18 cellular contexts compared by ENCODE assay signal in the genomic region with DNA sequence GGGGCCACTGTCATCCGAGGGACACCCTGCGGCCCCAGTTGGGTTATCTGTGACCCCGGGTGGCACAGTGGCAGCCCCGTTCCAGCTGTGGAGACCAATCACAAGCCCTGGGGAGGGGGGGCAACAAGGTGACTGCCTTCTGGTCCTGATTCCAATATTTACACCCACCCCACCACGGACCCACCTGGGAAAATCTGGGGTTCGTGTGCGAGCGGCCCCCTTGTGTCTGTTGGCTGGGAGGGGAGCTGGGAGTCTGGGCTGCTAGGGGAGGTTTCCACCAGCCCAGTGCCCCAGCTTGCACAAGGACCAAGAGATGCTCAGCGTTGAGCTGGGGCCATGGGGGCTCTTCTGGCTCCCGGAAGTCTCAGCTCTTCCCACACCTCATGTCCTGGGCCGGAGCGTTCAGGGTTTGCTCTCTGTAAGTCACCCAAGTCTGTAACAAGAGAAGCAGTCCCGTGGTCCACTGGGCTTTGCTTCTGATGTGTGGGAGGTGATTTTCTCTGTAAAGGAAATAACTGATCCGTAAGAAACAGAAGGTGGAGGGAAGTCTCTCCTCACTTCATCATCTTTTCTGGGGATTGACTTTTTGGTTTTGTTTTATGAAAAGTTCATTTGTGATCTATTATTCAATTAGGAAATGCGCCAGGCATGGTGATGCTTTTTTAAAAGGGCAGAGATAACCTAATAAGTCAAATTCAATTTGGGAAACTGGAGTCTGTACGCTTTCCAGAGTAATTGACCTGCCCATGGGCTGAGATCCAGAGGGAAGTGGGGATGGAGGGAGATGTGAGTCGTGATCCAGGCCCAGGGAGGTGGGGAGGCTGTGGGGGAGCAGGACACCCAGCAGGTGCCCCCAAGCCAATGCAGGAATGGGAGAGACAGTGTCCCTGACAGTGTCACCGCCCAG. TPM values are rescaled to one million over a fixed set of nuclear protein-coding genes. Genes with fewer than 3 reads are reported as not detected.
"Had no signal": no experiment of that assay in that cellular context is flagged by ENCODE, and none has a peak within 500 bp of the region (broad histone marks: within the 10 kb centered on the region; RNA-seq: fewer than 3 reads in every experiment).

No MANE protein-coding gene starts in this region.

- H3K9me3 Mint-ChIP-seq: dendritic cell treated with granulocyte-macrophage colony-stimulating factor and Interleukin-4, amounts not matched to agents 40 ng/mL and 50 ng/mL, for 4 days; natural killer cell treated with Interleukin-12 subunit alpha and Interleukin-12 subunit beta and Interleukin-15 and Interleukin-18, amount 100 ng/mL, for 72 hours; T-helper 1 cell treated with Interleukin-12 subunit alpha and Interleukin-12 subunit beta and Interleukin-4 antibody, amounts not matched to agents 30 μg/mL and 1 μg/mL, for 36 hours had no signal

- H3K9me3 ChIP-seq: ascending aorta, breast epithelium, lower lobe of right lung, ovary had no signal

- DNase-seq: activated CD4-positive, alpha-beta T cell treated with anti-CD3 and anti-CD28 coated beads, Interleukin-2, amount 50 U/mL, for 1 hour; activated CD8-positive, alpha-beta memory T cell treated with anti-CD3 and anti-CD28 coated beads, Interleukin-2, amount 50 U/mL, for 4 hours; activated naive CD4-positive, alpha-beta T cell treated with anti-CD3 and anti-CD28 coated beads, Interleukin-2, amount 50 U/mL, for 16 hours; activated T-cell treated with anti-CD3 and anti-CD28 coated beads, Interleukin-2, amount 50 U/mL, for 48 hours; cerebellar nuclear complex; effector CD8-positive, alpha-beta T cell; left colon; lower lobe of right lung; ovary; stimulated activated naive CD4-positive, alpha-beta T cell had no signal

- FAIRE-seq: islet of Langerhans had no signal

- ATAC-seq: esophagus mucosa; left colon; lower lobe of right lung; natural killer cell treated with Interleukin-12 subunit alpha and Interleukin-12 subunit beta and Interleukin-15 and Interleukin-18, amount 100 ng/mL, for 72 hours had no signal

- H3K79me2 ChIP-seq: hepatocyte had no signal

- H3K27me3 ChIP-seq: ascending aorta, hepatocyte, ovary had no signal

- H3K27ac Mint-ChIP-seq: dendritic cell treated with granulocyte-macrophage colony-stimulating factor and Interleukin-4, amounts not matched to agents 40 ng/mL and 50 ng/mL, for 4 days; natural killer cell treated with Interleukin-12 subunit alpha and Interleukin-12 subunit beta and Interleukin-15 and Interleukin-18, amount 100 ng/mL, for 72 hours; T-helper 1 cell treated with Interleukin-12 subunit alpha and Interleukin-12 subunit beta and Interleukin-4 antibody, amounts not matched to agents 30 μg/mL and 1 μg/mL, for 36 hours had no signal

- H3K4me2 ChIP-seq: hepatocyte had no signal

- H3K4me3 Mint-ChIP-seq: dendritic cell treated with granulocyte-macrophage colony-stimulating factor and Interleukin-4, amounts not matched to agents 40 ng/mL and 50 ng/mL, for 4 days; natural killer cell treated with Interleukin-12 subunit alpha and Interleukin-12 subunit beta and Interleukin-15 and Interleukin-18, amount 100 ng/mL, for 72 hours; T-helper 1 cell treated with Interleukin-12 subunit alpha and Interleukin-12 subunit beta and Interleukin-4 antibody, amounts not matched to agents 30 μg/mL and 1 μg/mL, for 36 hours had no signal

- H3K4me3 ChIP-seq: ascending aorta, breast epithelium, hepatocyte, lower lobe of right lung, ovary had no signal

- H3K27ac ChIP-seq: ascending aorta, breast epithelium, hepatocyte, lower lobe of right lung, ovary had no signal

- H3K4me1 ChIP-seq: ascending aorta, lower lobe of right lung had no signal

- H3K36me3 Mint-ChIP-seq: natural killer cell treated with Interleukin-12 subunit alpha and Interleukin-12 subunit beta and Interleukin-15 and Interleukin-18, amount 100 ng/mL, for 72 hours had no signal

- H2AFZ ChIP-seq: hepatocyte had no signal

- H3K36me3 ChIP-seq: ascending aorta, breast epithelium, lower lobe of right lung, ovary had no signal

RNA-seq across cellular contexts. Expression of gene GAL, which starts 22.4 kb away (rescaled TPM):
- total RNA-seq: ascending aorta, lower lobe of right lung had no signal
